15 cellular contexts compared by ENCODE assay signal in the genomic region with DNA sequence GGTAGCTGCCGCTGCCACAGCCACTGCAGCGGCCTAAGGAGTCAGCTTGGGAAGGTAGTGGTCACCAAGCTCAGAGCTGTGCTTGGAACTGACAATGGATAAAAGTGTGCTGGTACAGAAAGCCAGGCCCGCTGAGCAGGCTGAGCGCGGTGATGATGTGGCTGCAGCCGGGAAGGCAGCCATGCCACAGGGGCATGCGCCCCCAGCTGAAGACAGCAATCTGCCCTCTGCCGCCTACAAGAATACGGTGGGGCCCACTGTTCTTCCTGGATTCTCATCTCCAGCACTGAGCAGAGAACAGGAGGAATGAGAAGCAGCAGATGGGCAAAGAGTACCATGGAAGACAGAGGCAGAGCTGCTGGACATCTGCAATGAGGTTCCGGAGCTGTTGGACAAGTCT. TPM values are rescaled to one million over a fixed set of nuclear protein-coding genes. Genes with fewer than 3 reads are reported as not detected.
A peak's percentile ranks its signal among the peaks of the same experiment; 100 is the strongest.
DNase-seq lines count a peak whose midpoint lies in the region; ATAC-seq and TF ChIP-seq lines count a peak whose summit lies in the region.
"Had no signal": no experiment of that assay in that cellular context is flagged by ENCODE, and none has a peak within 500 bp of the region (broad histone marks: within the 10 kb centered on the region; RNA-seq: fewer than 3 reads in every experiment).

No MANE protein-coding gene starts in this region.

- no peak overlapping the region for H3K4me3 Mint-ChIP-seq in osteocyte (ENCODE audit: unreplicated experiment)
- H3K4me3 Mint-ChIP-seq: CD8-positive, alpha-beta memory T cell; IgD-negative memory B cell had no signal

- no peaks in the 10 kb centered on the region for H3K36me3 ChIP-seq in BLaER1 treated with 17β-estradiol and CSF1 and Interleukin-3, amounts not matched to agents 10 nM and 100 nM
- H3K36me3 ChIP-seq in Panc1 (ENCODE audit: control insufficient read depth, insufficient read depth, low read length), result no peaks in the 10 kb centered on the region
- H3K36me3 ChIP-seq in effector memory CD4-positive, alpha-beta T cell (ENCODE audit: control insufficient read depth, insufficient read depth, low read length), result no peaks in the 10 kb centered on the region

- H3K9me3 Mint-ChIP-seq in osteocyte (ENCODE audit: unreplicated experiment), result no peaks in the 10 kb centered on the region
- H3K9me3 Mint-ChIP-seq: IgD-negative memory B cell had no signal

- no TSS peak for BruUV-seq in Panc1 (replicated peaks; lab: Mats Ljungman, UMichigan)

- peak overlapping the region in 9 of 11 experiments; percentile 4 to 69 (median 60); a peak in 16 of 22 replicates for H3K9ac ChIP-seq in BLaER1 treated with 17β-estradiol and CSF1 and Interleukin-3, amounts not matched to agents 10 nM and 100 nM

- H3K4me1 ChIP-seq in BLaER1 treated with 17β-estradiol and CSF1 and Interleukin-3, amounts not matched to agents 10 nM and 100 nM, result peaks cover 10 to 28% (median 25%) of the 10 kb centered on the region in 10 experiments
- no peaks in the 10 kb centered on the region; the same call in 1 of the 2 replicates for H3K4me1 ChIP-seq in Panc1 (ENCODE audit: control insufficient read depth, insufficient read depth, low read length)
- H3K4me1 ChIP-seq in effector memory CD4-positive, alpha-beta T cell (ENCODE audit: control insufficient read depth, insufficient read depth, low read length, poor library complexity, severe bottlenecking), result no peaks in the 10 kb centered on the region

- H3K27me3 ChIP-seq in BLaER1 treated with 17β-estradiol and CSF1 and Interleukin-3, amounts not matched to agents 10 nM and 100 nM, result no peaks in the 10 kb centered on the region
- H3K27me3 ChIP-seq in Panc1 (ENCODE audit: control insufficient read depth, insufficient read depth, low read length) (no peaks in the 10 kb centered on the region), dorsolateral prefrontal cortex (peaks cover 0 to 8% (median 0%) of the 10 kb centered on the region in 45 donors)
- no peaks in the 10 kb centered on the region for H3K27me3 ChIP-seq in effector memory CD4-positive, alpha-beta T cell (replicated peaks; ENCODE audit: control insufficient read depth, insufficient read depth, low read length, poor library complexity, severe bottlenecking)

- peak overlapping the region in 7 of 11 experiments; percentile 16 to 71 (median 58); a peak in 13 of 22 replicates for H3K27ac ChIP-seq in BLaER1 treated with 17β-estradiol and CSF1 and Interleukin-3, amounts not matched to agents 10 nM and 100 nM
- H3K27ac ChIP-seq in Panc1 (ENCODE audit: low read length) (no peak overlapping the region), dorsolateral prefrontal cortex (peak overlapping the region in 57 of 59 donors; percentile 4 to 96 (median 85))
- H3K27ac ChIP-seq in effector memory CD4-positive, alpha-beta T cell (ENCODE audit: insufficient read depth, low read length, poor library complexity, severe bottlenecking), result no peak overlapping the region
- H3K27ac ChIP-seq: SK-N-MC had no signal

- DNase-seq in Panc1 (ENCODE audit: low read depth, low spot score), result no peak
- DNase-seq in dorsolateral prefrontal cortex, result no peak
- DNase-seq in osteocyte (ENCODE audit: extremely low spot score, unreplicated experiment), result peak; percentile 64
- no peak for DNase-seq in effector memory CD4-positive, alpha-beta T cell
- DNase-seq in HCEC 1CT, result no peak
- no peak for DNase-seq in stimulated activated CD4-positive, alpha-beta T cell treated with anti-CD3 and anti-CD28 coated beads, Interleukin-1b, Interleukin-23, amount 100 ng/mL, for 48 hours
- DNase-seq: AML-193; CD8-positive, alpha-beta memory T cell; GF-D8; NCI-H1436; NCI-H2029 treated with DMSO at 0.1 percent for 48 hours; OCI-M1 had no signal

- H3K27me3 Mint-ChIP-seq in osteocyte (ENCODE audit: unreplicated experiment), result peaks cover 2% of the 10 kb centered on the region

- H4K20me1 ChIP-seq in BLaER1 treated with 17β-estradiol and CSF1 and Interleukin-3, amounts not matched to agents 10 nM and 100 nM, result no peaks in the 10 kb centered on the region

- H3K9me3 ChIP-seq in BLaER1 treated with 17β-estradiol and CSF1 and Interleukin-3, amounts not matched to agents 10 nM and 100 nM (replicated peaks in 1 of 11), result no peaks in the 10 kb centered on the region
- H3K9me3 ChIP-seq in Panc1 (ENCODE audit: control insufficient read depth, insufficient read depth, low read depth, low read length), result no peaks in the 10 kb centered on the region
- H3K9me3 ChIP-seq in effector memory CD4-positive, alpha-beta T cell (ENCODE audit: control insufficient read depth, low read length), result no peaks in the 10 kb centered on the region

- intact Hi-C loops in Panc1 (cut with micrococcal nuclease; ENCODE audit: unreplicated experiment) (loop anchor here (10.0 kb wide), 1 partner anchor 62 kb away; no protein-coding TSS in a partner anchor), dorsolateral prefrontal cortex (cut with DNase I) (loop anchor here in 1 of 2 donors (5.0 kb wide), 1 partner anchor 44 kb away; no protein-coding TSS in a partner anchor)

- in situ Hi-C loops in Panc1 (cut with HindIII; ENCODE audit: low pct_unique_long_range_greater_than_20kb, low sequenced_read_pairs), result no loop called here

- POLR2A ChIA-PET in Panc1 (lab: Charles Lee), result no interaction called here

- H3K27ac Mint-ChIP-seq in osteocyte (ENCODE audit: unreplicated experiment), result no peak overlapping the region
- H3K27ac Mint-ChIP-seq: CD8-positive, alpha-beta memory T cell; IgD-negative memory B cell had no signal

- H3K36me3 Mint-ChIP-seq in osteocyte (ENCODE audit: unreplicated experiment), result no peaks in the 10 kb centered on the region
- H3K36me3 Mint-ChIP-seq: CD8-positive, alpha-beta memory T cell; IgD-negative memory B cell had no signal

- H3K4me3 ChIP-seq in BLaER1 treated with 17β-estradiol and CSF1 and Interleukin-3, amounts not matched to agents 10 nM and 100 nM, result peak overlapping the region in 8 of 10 experiments; percentile 27 to 58 (median 48); a peak in 16 of 20 replicates
- H3K4me3 ChIP-seq in Panc1 (ENCODE audit: low read depth in 2 of 2, low read length in 2 of 2) (no peak overlapping the region), dorsolateral prefrontal cortex (no peak overlapping the region)
- H3K4me3 ChIP-seq in effector memory CD4-positive, alpha-beta T cell (ENCODE audit: insufficient read depth, low read depth, low read length, poor library complexity, severe bottlenecking), result no peak overlapping the region
- H3K4me3 ChIP-seq: SK-N-MC had no signal

- ATAC-seq in Panc1, result peak; percentile 36; the same call in 1 of the 2 replicates

- H3K4me1 Mint-ChIP-seq in osteocyte (ENCODE audit: unreplicated experiment), result peaks cover 13% of the 10 kb centered on the region
- H3K4me1 Mint-ChIP-seq: CD8-positive, alpha-beta memory T cell; IgD-negative memory B cell had no signal

- peak overlapping the region; percentile 60 to 96 (median 83) for H3K4me2 ChIP-seq in BLaER1 treated with 17β-estradiol and CSF1 and Interleukin-3, amounts not matched to agents 10 nM and 100 nM

- CTCF ChIA-PET in Panc1 (lab: Charles Lee), result interaction anchor here (1.3 kb wide), 1 partner anchor 30 kb away, joined by 5 read pairs; no protein-coding TSS in a partner anchor

- TF ChIP-seq CTCF in Panc1 (IDR thresholded peaks at IDR 0.05), result peak; percentile 34
- peak in 1 of 56 donors; percentile 4 for TF ChIP-seq CTCF in dorsolateral prefrontal cortex (IDR thresholded peaks at IDR 0.05 in 54 of 56, conservative IDR thresholded peaks at IDR 0.05 in 2 of 56; ENCODE audit: low read depth in 1 of 56, partially characterized antibody in 56 of 56)
- no peak for TF ChIP-seq CTCF in osteocyte (IDR thresholded peaks at IDR 0.05)

RNA-seq across cellular contexts. Expression of gene ANKRD18A, which starts 22.6 kb away (rescaled TPM):
- total RNA-seq in Panc1 (2021; ENCODE audit: unreplicated experiment), result 9.6 TPM
- 6.7 TPM for polyA plus RNA-seq in Panc1 (2012; ENCODE audit: insufficient read length)
- total RNA-seq in dorsolateral prefrontal cortex, result 100 to 1,000 TPM in 1 of 120 experiments, 10 to 100 TPM in 111, 1 to 10 TPM in 8; 3.5 to 118 (median 25.3) TPM
- total RNA-seq in osteocyte, result 14.2 and 14.6 TPM in 2 replicates
- polyA plus RNA-seq: IgD-negative memory B cell had no signal

Comparison
In these comparisons a context has a peak if more than half of its experiments do, and no peak if none do; other contexts are left out.
1. H3K27ac ChIP-seq: peak in BLaER1 treated with 17β-estradiol and CSF1 and Interleukin-3, amounts not matched to agents 10 nM and 100 nM (7 of 11) and dorsolateral prefrontal cortex (57 of 59); none in Panc1 (single experiment) and effector memory CD4-positive, alpha-beta T cell (single experiment).
2. H3K4me3 ChIP-seq: peak in BLaER1 treated with 17β-estradiol and CSF1 and Interleukin-3, amounts not matched to agents 10 nM and 100 nM (8 of 10); none in Panc1 (0 of 2), dorsolateral prefrontal cortex (0 of 59) and effector memory CD4-positive, alpha-beta T cell (single experiment).